Comparison of ENCODE assay signal across 13 cellular contexts in genomic region chr10:72665925-72666324, GRCh38.
DNase-seq lines count a peak whose midpoint lies in the region; ATAC-seq, FAIRE-seq and TF ChIP-seq lines count a peak whose summit lies in the region.
"Had no signal": no experiment of that assay in that cellular context is flagged by ENCODE, and none has a peak within 500 bp of the region (broad histone marks: within the 10 kb centered on the region; RNA-seq: fewer than 3 reads in every experiment).

No MANE protein-coding gene starts in this region.

- no peak for TF ChIP-seq POLR2A in H54 (IDR thresholded peaks at IDR 0.05; ENCODE audit: low read depth, low read length)

- no peak overlapping the region for H3K4me3 ChIP-seq in foreskin fibroblast (ENCODE audit: low read depth in 1 of 2, low read length in 2 of 2)
- H3K4me3 ChIP-seq: SJCRH30, stomach had no signal

- ATAC-seq in HG03442 (IDR thresholded peaks at IDR 0.05; ENCODE audit: unreplicated experiment) (no peak), HG03469 (IDR thresholded peaks at IDR 0.05; ENCODE audit: unreplicated experiment) (no peak)

- DNase-seq in AG08396 (ENCODE audit: low spot score): peak; percentile 47
- DNase-seq in H54 (ENCODE audit: insufficient read length, low spot score): peak; percentile 33
- peak; percentile 87 for DNase-seq in RWPE1 (ENCODE audit: low spot score)
- peak; percentile 38 to 67 for DNase-seq in foreskin fibroblast
- no peak for DNase-seq in GOT3 (lab: John Stamatoyannopoulos, UW)
- no peak for DNase-seq in NCI-H748 treated with DMSO at 0.1 percent for 48 hours (lab: John Stamatoyannopoulos, UW)
- DNase-seq: activated CD8-positive, alpha-beta memory T cell treated with anti-CD3 and anti-CD28 coated beads, Interleukin-2, amount 50 U/mL, for 4 hours; KBM-7; left colon; SJCRH30; stomach had no signal

- CTCF ChIA-PET in RWPE1 (lab: Yijun Ruan, JAX): interaction anchor here (0.5 kb wide), 1 partner anchor 180 kb away, joined by 4 read pairs; no protein-coding TSS in a partner anchor

- FAIRE-seq in H54 (lab: Jason Lieb, UNC): peak; percentile 43

- peak overlapping the region; percentile 49; the same call in 1 of the 2 replicates for H3K27ac ChIP-seq in RWPE1
- H3K27ac ChIP-seq: SJCRH30 had no signal

- POLR2A ChIA-PET in RWPE1 (lab: Yijun Ruan, JAX; ENCODE audit: low non-redundant PET): no interaction called here

- no peak for TF ChIP-seq CTCF in RWPE1 (conservative IDR thresholded peaks at IDR 0.05; ENCODE audit: low read depth)
- TF ChIP-seq CTCF in foreskin fibroblast (IDR thresholded peaks at IDR 0.05; ENCODE audit: low read depth, low read length): no peak

Comparison
In these comparisons a context has a peak if more than half of its experiments do, and no peak if none do; other contexts are left out.
1. DNase-seq: peak in AG08396 (single experiment), H54 (single experiment), RWPE1 (single experiment) and foreskin fibroblast (2 of 2); none in GOT3 (single experiment) and NCI-H748 treated with DMSO at 0.1 percent for 48 hours (single experiment).